ENCODE assay signal across 8 cellular contexts in the genomic region with DNA sequence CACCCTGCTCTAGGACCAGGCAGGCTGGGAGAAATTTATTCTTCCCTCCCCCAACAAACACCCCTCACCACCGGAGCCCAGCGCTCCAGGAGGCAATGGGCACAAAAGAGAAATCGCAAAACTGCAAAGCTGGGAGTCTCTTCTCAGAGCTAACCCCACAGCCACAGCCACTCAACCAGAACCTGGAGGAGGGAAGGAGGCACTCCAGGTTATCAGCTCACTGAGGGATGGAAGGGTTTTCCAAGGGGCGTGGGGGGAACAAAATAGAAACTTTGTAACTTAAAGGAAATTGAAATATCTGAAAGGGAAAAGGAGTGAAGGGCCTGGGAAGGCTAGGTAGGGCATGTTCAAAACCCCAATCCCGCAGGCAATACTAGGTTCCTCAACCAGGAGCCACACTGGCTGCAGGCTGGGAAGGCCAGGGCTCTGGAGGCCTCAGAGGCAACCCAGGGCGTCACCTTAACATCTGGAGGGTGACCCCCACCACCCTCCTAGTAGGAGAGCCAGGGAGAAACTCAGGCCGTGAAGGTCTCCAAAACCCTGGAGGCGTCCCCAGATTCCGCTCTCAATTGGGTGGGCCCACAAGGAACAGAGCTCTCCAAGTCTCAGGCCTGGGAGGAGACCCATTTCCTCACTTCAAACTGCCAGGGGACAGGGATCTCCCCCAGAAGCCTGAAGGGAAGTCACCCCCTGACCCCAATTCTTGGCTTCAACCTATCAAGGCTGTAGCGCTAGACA. TPM values are rescaled to one million over a fixed set of nuclear protein-coding genes. Genes with fewer than 3 reads are reported as not detected.
A peak's percentile ranks its signal among the peaks of the same experiment; 100 is the strongest.
DNase-seq lines count a peak whose midpoint lies in the region; ATAC-seq and TF ChIP-seq lines count a peak whose summit lies in the region.

No MANE protein-coding gene starts in this region.

- H3K4me3 Mint-ChIP-seq in T-helper 2 cell treated with Interferon-gamma antibody and Interleukin-4, amounts not matched to agents 5 μg/mL and 100 μg/mL, for 36 hours: peak overlapping the region; percentile 63
- peak overlapping the region; percentile 43 for H3K4me3 Mint-ChIP-seq in activated CD8-positive, alpha-beta T cell treated with anti-CD3 and anti-CD28 coated beads for 36 hours

- H3K36me3 ChIP-seq in iPS-15b (ENCODE audit: control insufficient read depth, insufficient read depth, low read length) (peaks cover 25% of the 10 kb centered on the region), stomach (peaks cover 3 to 26% (median 26%) of the 10 kb centered on the region in 4 donors)

- no peaks in the 10 kb centered on the region for H3K27me3 Mint-ChIP-seq in T-helper 2 cell treated with Interferon-gamma antibody and Interleukin-4, amounts not matched to agents 5 μg/mL and 100 μg/mL, for 36 hours (ENCODE audit: low read depth)
- no peaks in the 10 kb centered on the region for H3K27me3 Mint-ChIP-seq in activated CD8-positive, alpha-beta T cell treated with anti-CD3 and anti-CD28 coated beads for 36 hours

- intact Hi-C loops in activated CD8-positive, alpha-beta T cell treated with anti-CD3 and anti-CD28 coated beads for 36 hours (cut with micrococcal nuclease): no loop called here
- intact Hi-C loops in stomach (cut with DNase I; ENCODE audit: low total_unique reads): no loop called here

- peak overlapping the region; percentile 80 for H3K9ac ChIP-seq in iPS-15b (ENCODE audit: low read depth, low read length)

- H3K4me1 ChIP-seq in iPS-15b (ENCODE audit: control insufficient read depth, insufficient read depth, low read length): peaks cover 15% of the 10 kb centered on the region
- H3K4me1 ChIP-seq in stomach: peaks cover 36 to 59% (median 46%) of the 10 kb centered on the region in 4 donors

- H3K9me3 ChIP-seq in iPS-15b (ENCODE audit: control insufficient read depth, insufficient read depth, low read length) (no peaks in the 10 kb centered on the region), stomach (no peaks in the 10 kb centered on the region)

- WGBS in stomach, 5 donors: 83 to 89% (median 85%) methylated on average over 9 to 10 of the region's 10 CpGs

- H3K9me3 Mint-ChIP-seq in T-helper 2 cell treated with Interferon-gamma antibody and Interleukin-4, amounts not matched to agents 5 μg/mL and 100 μg/mL, for 36 hours: no peaks in the 10 kb centered on the region
- no peaks in the 10 kb centered on the region for H3K9me3 Mint-ChIP-seq in activated CD8-positive, alpha-beta T cell treated with anti-CD3 and anti-CD28 coated beads for 36 hours

- POLR2A ChIA-PET in activated CD8-positive, alpha-beta T cell treated with anti-CD3 and anti-CD28 coated beads for 36 hours (lab: Charles Lee): interaction anchor here (0.7 to 1.9 kb wide), 3 partner anchors 9 to 94 kb away, joined by 3 to 7 read pairs (median 3); no protein-coding TSS in a partner anchor

- no peak for ATAC-seq in activated CD8-positive, alpha-beta T cell treated with anti-CD3 and anti-CD28 coated beads for 36 hours
- ATAC-seq in GM21423 (IDR thresholded peaks at IDR 0.05; ENCODE audit: unreplicated experiment): no peak
- ATAC-seq in HG03095 (IDR thresholded peaks at IDR 0.05; ENCODE audit: unreplicated experiment): no peak

- H3K4me3 ChIP-seq in iPS-15b (ENCODE audit: low read depth, low read length) (peak overlapping the region; percentile 87), stomach (peak overlapping the region; percentile 64 to 82 (median 74))

- H3K27ac Mint-ChIP-seq in T-helper 2 cell treated with Interferon-gamma antibody and Interleukin-4, amounts not matched to agents 5 μg/mL and 100 μg/mL, for 36 hours: peak overlapping the region; percentile 57
- H3K27ac Mint-ChIP-seq in activated CD8-positive, alpha-beta T cell treated with anti-CD3 and anti-CD28 coated beads for 36 hours: no peak overlapping the region

- TF ChIP-seq CTCF in activated CD8-positive, alpha-beta T cell treated with anti-CD3 and anti-CD28 coated beads for 36 hours (IDR thresholded peaks at IDR 0.05): no peak
- TF ChIP-seq CTCF in stomach (IDR thresholded peaks at IDR 0.05): no peak

- DNase-seq in T-helper 2 cell treated with Interferon-gamma antibody and Interleukin-4, amounts not matched to agents 5 μg/mL and 100 μg/mL, for 36 hours (ENCODE audit: low spot score): no peak
- DNase-seq in T-helper 2 cell: no peak
- DNase-seq in activated CD8-positive, alpha-beta T cell treated with anti-CD3 and anti-CD28 coated beads for 36 hours: no peak
- no peak for DNase-seq in stomach
- DNase-seq in NCI-H146 (lab: John Stamatoyannopoulos, UW): no peak

- no peak for TF ChIP-seq EP300 in stomach (IDR thresholded peaks at IDR 0.05)

- peaks cover 25% of the 10 kb centered on the region for H3K36me3 Mint-ChIP-seq in T-helper 2 cell treated with Interferon-gamma antibody and Interleukin-4, amounts not matched to agents 5 μg/mL and 100 μg/mL, for 36 hours (ENCODE audit: low read depth)
- peaks cover 8% of the 10 kb centered on the region for H3K36me3 Mint-ChIP-seq in activated CD8-positive, alpha-beta T cell treated with anti-CD3 and anti-CD28 coated beads for 36 hours (ENCODE audit: low read depth)

- peak overlapping the region in 4 of 5 donors; percentile 90 to 93 (median 91) for H3K27ac ChIP-seq in stomach

- peaks cover 19% of the 10 kb centered on the region for H3K4me1 Mint-ChIP-seq in T-helper 2 cell treated with Interferon-gamma antibody and Interleukin-4, amounts not matched to agents 5 μg/mL and 100 μg/mL, for 36 hours (ENCODE audit: low read depth)
- peaks cover 27% of the 10 kb centered on the region for H3K4me1 Mint-ChIP-seq in activated CD8-positive, alpha-beta T cell treated with anti-CD3 and anti-CD28 coated beads for 36 hours (ENCODE audit: low read depth)

- CTCF ChIA-PET in activated CD8-positive, alpha-beta T cell treated with anti-CD3 and anti-CD28 coated beads for 36 hours (lab: Charles Lee): interaction anchor here (0.8 to 1.8 kb wide), 10 partner anchors 14 to 99 kb away, joined by 3 to 5 read pairs (median 3); no protein-coding TSS in a partner anchor

- no peak for TF ChIP-seq POLR2A in stomach (IDR thresholded peaks at IDR 0.05)

- H3K27me3 ChIP-seq in iPS-15b (ENCODE audit: control insufficient read depth, insufficient read depth, low read length): no peaks in the 10 kb centered on the region
- H3K27me3 ChIP-seq in stomach: no peaks in the 10 kb centered on the region

RNA-seq across cellular contexts. Expression of a gene that starts 3.2 kb away (rescaled TPM):
- total RNA-seq in activated CD8-positive, alpha-beta T cell treated with anti-CD3 and anti-CD28 coated beads for 36 hours: 10 to 100 TPM; 61.0 to 61.7 TPM
- 10 to 100 TPM in 4 of 5 donors, 1 to 10 TPM in 1; 5.8 to 72.8 (median 17.1) TPM for total RNA-seq in stomach
- polyA plus RNA-seq in stomach: 1 to 10 TPM; 7.8 to 9.0 (median 8.0) TPM

RNA-seq across cellular contexts. Expression of a gene that starts 48.7 kb away (rescaled TPM):
- 10 to 100 TPM; 37.0 to 38.1 TPM for total RNA-seq in activated CD8-positive, alpha-beta T cell treated with anti-CD3 and anti-CD28 coated beads for 36 hours
- total RNA-seq in stomach: 10 to 100 TPM in 2 of 5 donors, 1 to 10 TPM in 2, under 1 TPM in 1; 0.45 to 37.9 (median 7.9) TPM
- polyA plus RNA-seq in stomach: 10 to 100 TPM in 1 of 3 donors, 1 to 10 TPM in 2; 5.5 to 13.7 (median 9.3) TPM
